In the genomic region with DNA sequence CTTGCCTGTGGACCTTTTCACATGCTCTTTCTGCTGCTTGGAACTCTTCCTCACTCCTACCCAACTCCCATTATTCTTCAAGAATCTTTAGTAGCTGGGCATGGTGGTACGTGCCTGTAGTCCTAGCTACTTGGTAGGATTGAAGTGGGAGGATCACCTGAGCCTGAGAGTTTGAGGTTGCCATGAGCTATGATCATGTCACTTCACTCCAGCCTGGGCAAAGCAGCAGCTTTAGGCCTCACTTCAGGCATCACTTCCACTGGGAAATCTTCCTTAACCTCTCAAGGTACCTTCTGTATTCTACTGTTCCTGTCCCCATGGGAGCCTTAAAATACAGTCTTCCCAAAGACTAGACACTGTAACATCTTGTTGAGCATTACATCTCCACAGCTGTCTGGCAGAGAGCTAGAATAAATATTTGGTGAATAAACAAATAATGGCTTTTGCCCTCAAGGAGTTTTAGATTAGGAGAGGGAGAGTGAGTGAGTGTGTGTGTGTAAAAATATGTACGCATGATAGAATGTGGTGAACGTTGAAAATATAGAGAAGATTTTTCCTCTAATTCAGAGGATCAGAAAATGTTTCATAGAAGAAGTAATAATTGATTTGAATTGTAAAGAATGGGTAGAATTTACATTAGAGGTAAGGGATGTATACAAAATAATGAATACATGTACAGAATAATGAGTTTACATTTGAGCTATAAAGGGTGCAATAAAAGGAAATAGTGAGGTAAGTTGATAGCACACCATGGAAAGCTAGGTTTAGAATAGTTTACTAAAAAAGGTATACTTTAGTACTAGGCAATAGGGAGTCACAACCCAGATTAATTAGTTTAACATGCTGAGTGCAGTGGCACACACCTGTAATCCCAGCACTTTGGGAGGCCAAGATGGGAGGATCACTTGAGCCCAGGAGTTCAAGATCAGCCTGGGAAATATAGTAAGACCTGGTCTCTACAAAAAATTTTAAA, we compare ENCODE assay signal across 13 cellular contexts. TPM values are rescaled to one million over a fixed set of nuclear protein-coding genes. Genes with fewer than 3 reads are reported as not detected.
A peak's percentile ranks its signal among the peaks of the same experiment; 100 is the strongest.
DNase-seq lines count a peak whose midpoint lies in the region; ATAC-seq, FAIRE-seq and TF ChIP-seq lines count a peak whose summit lies in the region.
"Had no signal": no experiment of that assay in that cellular context is flagged by ENCODE, and none has a peak within 500 bp of the region (broad histone marks: within the 10 kb centered on the region; RNA-seq: fewer than 3 reads in every experiment).

No MANE protein-coding gene starts in this region.

- H3K27me3 Mint-ChIP-seq in nephron progenitor cell (ENCODE audit: low read depth, poor library complexity) = no peaks in the 10 kb centered on the region

- peak overlapping the region; percentile 47 for H3K27ac Mint-ChIP-seq in nephron progenitor cell

- H3K4me3 Mint-ChIP-seq in nephron progenitor cell = no peak overlapping the region
- H3K4me3 Mint-ChIP-seq: CD8-positive, alpha-beta memory T cell had no signal

- TF ChIP-seq CTCF in ascending aorta (IDR thresholded peaks at IDR 0.05) (no peak), nephron progenitor cell (IDR thresholded peaks at IDR 0.05) (no peak)

- peak overlapping the region; percentile 6 to 44 for H3K27ac ChIP-seq in ascending aorta
- H3K27ac ChIP-seq in caudate nucleus (ENCODE audit: low read depth, low read length) = no peak overlapping the region
- H3K27ac ChIP-seq: spleen, testis had no signal

- no peak for TF ChIP-seq POLR2A in GM12892 (IDR thresholded peaks at IDR 0.05; ENCODE audit: low read depth, low read length)

- peaks cover 3 to 24% of the 10 kb centered on the region in 2 donors for H3K4me1 ChIP-seq in ascending aorta
- H3K4me1 ChIP-seq: testis had no signal

- peaks cover 35 to 74% of the 10 kb centered on the region in 2 donors for H3K36me3 ChIP-seq in ascending aorta

- H3K9me3 Mint-ChIP-seq in nephron progenitor cell = peaks cover 9% of the 10 kb centered on the region
- H3K9me3 Mint-ChIP-seq: CD8-positive, alpha-beta memory T cell had no signal

- intact Hi-C loops in ascending aorta (cut with DNase I) = loop anchor here (2.0 to 5.0 kb wide), 2 partner anchors 161 to 289 kb away; a partner anchor contains a TSS

- H3K4me1 Mint-ChIP-seq in nephron progenitor cell = peaks cover 3% of the 10 kb centered on the region
- H3K4me1 Mint-ChIP-seq: CD8-positive, alpha-beta memory T cell had no signal

- H3K36me3 Mint-ChIP-seq in nephron progenitor cell (ENCODE audit: low read depth) = peaks cover 47% of the 10 kb centered on the region

- H3K27me3 ChIP-seq in ascending aorta = no peaks in the 10 kb centered on the region
- H3K27me3 ChIP-seq: spleen, testis had no signal

- H3K9me3 ChIP-seq in ascending aorta = no peaks in the 10 kb centered on the region
- H3K9me3 ChIP-seq: spleen, testis had no signal

- peak; percentile 18 for DNase-seq in NCI-H146 (lab: John Stamatoyannopoulos, UW)
- no peak for DNase-seq in NCI-H146 treated with DMSO at 0.1 percent for 48 hours (lab: John Stamatoyannopoulos, UW; ENCODE audit: unreplicated experiment)
- no peak for DNase-seq in GM12892 (ENCODE audit: insufficient read length)
- no peak for DNase-seq in ascending aorta (ENCODE audit: low spot score in 2 of 2)
- no peak for DNase-seq in nephron progenitor cell
- no peak for DNase-seq in stimulated activated CD4-positive, alpha-beta T cell treated with anti-CD3 and anti-CD28 coated beads, Interleukin-2, amount 100 ng/mL, for 48 hours
- no peak for DNase-seq in caudate nucleus (lab: John Stamatoyannopoulos, UW)
- DNase-seq: CD8-positive, alpha-beta memory T cell; dermis blood vessel endothelial cell; NCI-H1092 treated with DMSO at 0.1 percent for 48 hours; spleen; testis had no signal

- peak; percentile 69 for FAIRE-seq in GM12892 (lab: Jason Lieb, UNC)

- no peak for ATAC-seq in GM18873 (IDR thresholded peaks at IDR 0.05; ENCODE audit: low FRiP score, unreplicated experiment)

- H3K4me3 ChIP-seq in ascending aorta = no peak overlapping the region
- H3K4me3 ChIP-seq: spleen, testis had no signal

RNA-seq across cellular contexts. Expression of a gene that starts 29.2 kb away (rescaled TPM):
- polyA plus RNA-seq in GM12892 (2012; ENCODE audit: missing spikeins) = 44.5 TPM
- total RNA-seq in ascending aorta = 5.6 TPM

RNA-seq across cellular contexts. Expression of a gene that starts 59.3 kb away (rescaled TPM):
- 93.4 TPM for polyA plus RNA-seq in GM12892 (2012; ENCODE audit: missing spikeins)
- 137 TPM for total RNA-seq in ascending aorta
